In genomic region chr4:138439143-138439581, GRCh38 we compare ENCODE assay signal across 31 cellular contexts.
A peak's percentile ranks its signal among the peaks of the same experiment; 100 is the strongest.
DNase-seq lines count a peak whose midpoint lies in the region; ATAC-seq, FAIRE-seq and TF ChIP-seq lines count a peak whose summit lies in the region.
"Had no signal": no experiment of that assay in that cellular context is flagged by ENCODE, and none has a peak within 500 bp of the region (broad histone marks: within the 10 kb centered on the region; RNA-seq: fewer than 3 reads in every experiment).

No MANE protein-coding gene starts in this region.

- peak; percentile 69 for DNase-seq in A673 (ENCODE audit: low spot score)
- peak; percentile 8 for DNase-seq in HTR-8/SVneo (ENCODE audit: insufficient read length, low spot score)
- peak; percentile 11 for DNase-seq in fibroblast of mammary gland (ENCODE audit: low read depth)
- DNase-seq in ascending aorta (ENCODE audit: low spot score in 2 of 2), result no peak
- no peak for DNase-seq in mucosa of descending colon
- DNase-seq: activated CD4-positive, alpha-beta T cell treated with anti-CD3 and anti-CD28 coated beads, Interleukin-2, amount 50 U/mL, for 48 hours; aorta; BE2C; DMS153; dorsolateral prefrontal cortex; GDM1; heart left ventricle; Kasumi-1; NCI-H187; NCI-H2171; NCI-H510A; NK-92 treated with Interleukin-12 subunit alpha and Interleukin-12 subunit beta, amount 100 ng/mL, for 24 hours; pancreas; retina; SJCRH30; stimulated activated CD8-positive, alpha-beta memory T cell treated with anti-CD3 and anti-CD28 coated beads, Interleukin-4, amount 100 ng/mL, for 48 hours; stimulated activated naive CD8-positive, alpha-beta T cell treated with anti-CD3 and anti-CD28 coated beads, Interleukin-15, amount 100 ng/mL, for 72 hours; T-helper 1 cell had no signal

- H3K9me3 ChIP-seq in A673 (ENCODE audit: low read depth, low read length, poor library complexity, severe bottlenecking) (peaks cover 8% of the 10 kb centered on the region), ascending aorta (peaks cover 0 to 4% of the 10 kb centered on the region in 2 donors), mucosa of descending colon (no peaks in the 10 kb centered on the region)
- H3K9me3 ChIP-seq: BE2C, pancreas, vagina had no signal

- FAIRE-seq in HTR-8/SVneo (lab: Jason Lieb, UNC), result no peak
- FAIRE-seq: A204.1, pancreas had no signal

- CTCF ChIA-PET in A673 (lab: Charles Lee), result no interaction called here

- H3K4me1 ChIP-seq in A673 (ENCODE audit: insufficient read depth, low read length, poor library complexity, severe bottlenecking), result peaks cover 16% of the 10 kb centered on the region
- H3K4me1 ChIP-seq in ascending aorta, result no peaks in the 10 kb centered on the region
- H3K4me1 ChIP-seq in mucosa of descending colon (ENCODE audit: low read depth), result peaks cover 3% of the 10 kb centered on the region
- H3K4me1 ChIP-seq: BE2C, heart left ventricle, pancreas, SJCRH30, vagina had no signal

- BruUV-seq in A673 (replicated peaks; lab: Mats Ljungman, UMichigan), result no TSS peak

- peak overlapping the region; percentile 4 for H3K4me3 ChIP-seq in A673 (ENCODE audit: low read depth, low read length, poor library complexity, severe bottlenecking)
- H3K4me3 ChIP-seq in fibroblast of mammary gland (ENCODE audit: control insufficient read depth, low read depth, low read length), result no peak overlapping the region
- H3K4me3 ChIP-seq in ascending aorta, result no peak overlapping the region
- H3K4me3 ChIP-seq in mucosa of descending colon, result no peak overlapping the region
- H3K4me3 ChIP-seq: dorsolateral prefrontal cortex, heart left ventricle, pancreas, SJCRH30, skin epidermis, vagina had no signal

- TF ChIP-seq CTCF in A673 (conservative IDR thresholded peaks at IDR 0.05; ENCODE audit: low read depth, low read length) (no peak), fibroblast of mammary gland (conservative IDR thresholded peaks at IDR 0.05; ENCODE audit: control insufficient read depth, insufficient read depth, low read depth, low read length) (no peak), ascending aorta (IDR thresholded peaks at IDR 0.05) (no peak), mucosa of descending colon (IDR thresholded peaks at IDR 0.05) (no peak)

- POLR2A ChIA-PET in A673 (lab: Charles Lee; ENCODE audit: low non-redundant PET), result no interaction called here

- H3K27ac ChIP-seq in A673 (ENCODE audit: low read depth, low read length, poor library complexity, severe bottlenecking) (no peak overlapping the region), ascending aorta (no peak overlapping the region)
- H3K27ac ChIP-seq: dorsolateral prefrontal cortex, heart left ventricle, pancreas, SJCRH30, vagina had no signal

- ATAC-seq in SK-N-SH treated with all-trans-retinoic acid at 6 μM for 48 hours (peak; percentile 76), GM18517 (IDR thresholded peaks at IDR 0.05; ENCODE audit: unreplicated experiment) (no peak), GM18870 (IDR thresholded peaks at IDR 0.05; ENCODE audit: unreplicated experiment) (no peak), mucosa of descending colon (no peak)
- ATAC-seq: activated naive CD4-positive, alpha-beta T cell treated with anti-CD3 and anti-CD28 coated beads, Interleukin-2, amount 50 U/mL, for 72 hours; activated T-helper 17 cell treated with anti-CD3 and anti-CD28 coated beads, Interleukin-2, amount 50 U/mL, for 72 hours; heart left ventricle; pancreas; stimulated activated naive CD8-positive, alpha-beta T cell treated with anti-CD3 and anti-CD28 coated beads, Interleukin-15, amount 100 ng/mL, for 72 hours had no signal

- no peaks in the 10 kb centered on the region for H3K27me3 ChIP-seq in A673 (replicated peaks; ENCODE audit: insufficient read depth, low read depth, low read length, poor library complexity)
- H3K27me3 ChIP-seq in ascending aorta, result no peaks in the 10 kb centered on the region
- H3K27me3 ChIP-seq: BE2C, dorsolateral prefrontal cortex, heart left ventricle, pancreas, SJCRH30, vagina had no signal

- intact Hi-C loops in A673 (cut with micrococcal nuclease; ENCODE audit: unreplicated experiment), result no loop called here
- intact Hi-C loops in ascending aorta (cut with DNase I), result no loop called here
- intact Hi-C loops in mucosa of descending colon (cut with DNase I, micrococcal nuclease), result no loop called here

- H3K36me3 ChIP-seq in A673 (ENCODE audit: insufficient read depth, low read length, poor library complexity, severe bottlenecking) (no peaks in the 10 kb centered on the region), ascending aorta (no peaks in the 10 kb centered on the region), mucosa of descending colon (ENCODE audit: low read depth) (no peaks in the 10 kb centered on the region)
- H3K36me3 ChIP-seq: BE2C, heart left ventricle, pancreas, SJCRH30, vagina had no signal

TF ChIP-seq in SK-N-SH treated with all-trans-retinoic acid at 6 μM for 48 hours, 23 proteins besides CTCF, POLR2A, EP300 and RAD21:
- TF ChIP-seq CREB5 (CRISPR knock-in tag; IDR thresholded peaks at IDR 0.05; ENCODE audit: low read depth) (no peak), ZC3H10 (CRISPR knock-in tag; IDR thresholded peaks at IDR 0.05) (no peak), ZFP3 (CRISPR knock-in tag; IDR thresholded peaks at IDR 0.05) (no peak), RARB (CRISPR knock-in tag; IDR thresholded peaks at IDR 0.05) (no peak), SNAI2 (CRISPR knock-in tag; IDR thresholded peaks at IDR 0.05) (no peak), TCF4 (CRISPR knock-in tag; IDR thresholded peaks at IDR 0.05; ENCODE audit: borderline replicate concordance) (no peak), ZNF8 (CRISPR knock-in tag; IDR thresholded peaks at IDR 0.05) (no peak), OSR1 (CRISPR knock-in tag; IDR thresholded peaks at IDR 0.05) (no peak), ESRRG (CRISPR knock-in tag; IDR thresholded peaks at IDR 0.05) (no peak), PPARA (CRISPR knock-in tag; IDR thresholded peaks at IDR 0.05; ENCODE audit: borderline replicate concordance) (no peak), GLIS3 (CRISPR knock-in tag; IDR thresholded peaks at IDR 0.05) (no peak), CSDC2 (CRISPR knock-in tag; IDR thresholded peaks at IDR 0.05) (no peak), POU6F1 (CRISPR knock-in tag; IDR thresholded peaks at IDR 0.05; ENCODE audit: borderline replicate concordance, low read depth) (no peak), ARNTL (CRISPR knock-in tag; IDR thresholded peaks at IDR 0.05; ENCODE audit: borderline replicate concordance, low read depth) (no peak), ZNF565 (CRISPR knock-in tag; conservative IDR thresholded peaks at IDR 0.05; ENCODE audit: low read depth) (no peak), TOX (CRISPR knock-in tag; IDR thresholded peaks at IDR 0.05; ENCODE audit: borderline replicate concordance) (no peak)

Comparison
In these comparisons a context has a peak if more than half of its experiments do, and no peak if none do; other contexts are left out.
1. DNase-seq: peak in A673 (single experiment), HTR-8/SVneo (single experiment) and fibroblast of mammary gland (single experiment); none in ascending aorta (0 of 2) and mucosa of descending colon (0 of 3).